In genomic region chr7:156776527-156776926, GRCh38 we compare ENCODE assay signal across 16 cellular contexts.
"Had no signal": no experiment of that assay in that cellular context is flagged by ENCODE, and none has a peak within 500 bp of the region (broad histone marks: within the 10 kb centered on the region; RNA-seq: fewer than 3 reads in every experiment).

No MANE protein-coding gene starts in this region.

- ATAC-seq: body of pancreas, gastroesophageal sphincter, left cardiac atrium, psoas muscle, T-helper 17 cell, WTC11 had no signal

- H3K4me3 Mint-ChIP-seq: activated naive CD4-positive, alpha-beta T cell treated with anti-CD3 and anti-CD28 coated beads for 36 hours; neural crest cell; T-helper 17 cell; WTC11 had no signal

- H3K27ac Mint-ChIP-seq: WTC11 had no signal

- H3K27me3 Mint-ChIP-seq: T-helper 17 cell had no signal

- DNase-seq: activated naive CD4-positive, alpha-beta T cell treated with anti-CD3 and anti-CD28 coated beads for 36 hours; amniotic stem cell; body of pancreas; caudate nucleus; erythroblast; left cardiac atrium; midbrain; psoas muscle; sigmoid colon; spleen; T-helper 17 cell; tibial artery; uterus had no signal
